Comparison of ENCODE assay signal across 16 cellular contexts in the genomic region with DNA sequence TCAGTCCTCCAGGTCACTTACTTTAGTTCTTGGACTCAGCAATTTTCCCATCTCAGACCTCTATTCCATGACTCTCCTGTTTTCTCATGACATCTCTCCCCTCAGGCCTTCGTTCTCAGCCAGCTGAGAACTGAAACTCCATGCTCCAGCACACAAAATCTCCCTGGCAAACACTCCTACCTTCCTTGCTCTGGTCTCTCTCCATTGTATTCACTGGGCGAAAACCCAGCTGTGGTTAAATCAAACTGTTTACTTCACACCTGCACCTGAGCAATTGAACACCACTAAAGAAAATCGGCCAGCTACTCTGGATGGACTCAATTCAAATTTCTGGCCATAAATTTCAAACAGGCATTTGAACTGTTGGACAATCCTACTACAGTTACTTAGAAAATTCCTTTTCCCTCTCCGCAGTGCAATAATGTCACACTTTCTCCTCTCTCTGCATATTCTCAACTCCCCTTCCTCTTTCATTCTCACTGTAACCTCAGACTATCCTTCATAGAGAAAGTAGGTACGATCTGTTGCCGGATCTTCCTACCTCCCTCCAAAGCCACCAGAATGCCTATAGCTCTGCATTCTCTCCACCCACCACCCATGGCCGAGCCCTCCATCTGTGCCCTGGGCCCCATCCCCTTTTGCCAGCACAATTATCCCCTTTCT.
DNase-seq lines count a peak whose midpoint lies in the region; ATAC-seq, FAIRE-seq and TF ChIP-seq lines count a peak whose summit lies in the region.
"Had no signal": no experiment of that assay in that cellular context is flagged by ENCODE, and none has a peak within 500 bp of the region (broad histone marks: within the 10 kb centered on the region; RNA-seq: fewer than 3 reads in every experiment).

No MANE protein-coding gene starts in this region.

- TF ChIP-seq POLR2A in K562 (conservative IDR thresholded peaks at IDR 0.05), result no peak
- TF ChIP-seq POLR2A in spleen (IDR thresholded peaks at IDR 0.05), result no peak

- CTCF ChIA-PET in K562 (lab: Yijun Ruan, JAX; ENCODE audit: low intra/inter-chr PET ratio), result interaction anchor here (1.2 kb wide), 1 partner anchor 215 kb away, joined by 3 read pairs; no protein-coding TSS in a partner anchor
- CTCF ChIA-PET in T-cell (lab: Charles Lee), result no interaction called here
- CTCF ChIA-PET in SK-N-SH (lab: Yijun Ruan, JAX), result interaction anchor here (0.9 to 1.3 kb wide), 4 partner anchors 30 to 530 kb away, joined by 3 to 4 read pairs (median 3); no protein-coding TSS in a partner anchor

- no peak for FAIRE-seq in K562 (lab: Jason Lieb, UNC)
- FAIRE-seq: pancreas had no signal

- H3K9me3 Mint-ChIP-seq in T-cell, result no peaks in the 10 kb centered on the region
- H3K9me3 Mint-ChIP-seq: activated T-cell treated with anti-CD3 and anti-CD28 coated beads, Interleukin-2, amount 50 U/mL, for 4 hours had no signal

- no peak for TF ChIP-seq EP300 in K562 (IDR thresholded peaks at IDR 0.05; ENCODE audit: low read length)
- TF ChIP-seq EP300 in SK-N-SH (IDR thresholded peaks at IDR 0.05; ENCODE audit: borderline replicate concordance in 1 of 2, low read depth in 1 of 2, low read length in 1 of 2), result no peak

- H3K9ac ChIP-seq in MM.1S (ENCODE audit: low read length), result no peak overlapping the region
- no peak overlapping the region for H3K9ac ChIP-seq in K562 (ENCODE audit: insufficient read depth in 1 of 2, low read depth in 2 of 2, low read length in 2 of 2)
- H3K9ac ChIP-seq in SK-N-SH, result no peak overlapping the region

- H3K4me1 ChIP-seq in MM.1S (ENCODE audit: low read length) (peaks cover 22% of the 10 kb centered on the region), K562 (replicated peaks in 1 of 2; ENCODE audit: control insufficient read depth in 2 of 2, insufficient read depth in 2 of 2, low read length in 2 of 2) (peaks cover 36 to 38% of the 10 kb centered on the region in 2 experiments), spleen (peaks cover 42 to 98% (median 89%) of the 10 kb centered on the region in 6 donors), SK-N-SH (ENCODE audit: control insufficient read depth in 1 of 2, insufficient read depth in 2 of 2, low read depth in 1 of 2, low read length in 1 of 2) (peaks cover 9 to 17% of the 10 kb centered on the region in 2 experiments; a peak in 1 of 4 replicates)

- no peaks in the 10 kb centered on the region for H3K27me3 ChIP-seq in MM.1S (replicated peaks; ENCODE audit: insufficient read depth, low read length)
- H3K27me3 ChIP-seq in K562 (ENCODE audit: control insufficient read depth in 2 of 2, insufficient read depth in 2 of 2, low read length in 2 of 2), result no peaks in the 10 kb centered on the region
- peaks cover 0 to 10% (median 0%) of the 10 kb centered on the region in 7 donors for H3K27me3 ChIP-seq in spleen (replicated peaks in 1 of 7)
- H3K27me3 ChIP-seq in SK-N-SH (ENCODE audit: insufficient read depth), result no peaks in the 10 kb centered on the region
- H3K27me3 ChIP-seq: pancreas had no signal

- TF ChIP-seq RAD21 in K562 (CRISPR knock-in tag; conservative IDR thresholded peaks at IDR 0.05 in 1 of 2, IDR thresholded peaks at IDR 0.05 in 1 of 2) (no peak), SK-N-SH (IDR thresholded peaks at IDR 0.05; ENCODE audit: low read length) (no peak)

- no peaks in the 10 kb centered on the region for H4K20me1 ChIP-seq in MM.1S (ENCODE audit: insufficient read depth, low read length)
- no peaks in the 10 kb centered on the region for H4K20me1 ChIP-seq in K562 (replicated peaks; ENCODE audit: control insufficient read depth, insufficient read depth, low read length)
- no peaks in the 10 kb centered on the region for H4K20me1 ChIP-seq in SK-N-SH (ENCODE audit: insufficient read depth)

- DNase-seq in GM10266 (ENCODE audit: extremely low spot score) (peak; percentile 46), MM.1S (no peak), K562 (ENCODE audit: extremely low read depth in 1 of 4, low spot score in 3 of 4) (no peak), spleen (no peak), T-cell (no peak), SK-N-SH (no peak)
- DNase-seq: activated CD4-positive, alpha-beta T cell treated with anti-CD3 and anti-CD28 coated beads for 4 hours; activated T-cell treated with anti-CD3 and anti-CD28 coated beads, Interleukin-2, amount 50 U/mL, for 4 hours; dermis blood vessel endothelial cell; EL; NCI-H1930; OCI-M1; pancreas; stimulated activated CD8-positive, alpha-beta memory T cell treated with anti-CD3 and anti-CD28 coated beads, Interleukin-4, amount 100 ng/mL, for 48 hours had no signal

- TF ChIP-seq CTCF in GM10266 (IDR thresholded peaks at IDR 0.05; ENCODE audit: control insufficient read depth, insufficient read depth, low read depth, missing control alignments) (no peak), MM.1S (IDR thresholded peaks at IDR 0.05; ENCODE audit: low read length) (no peak), K562 (IDR thresholded peaks at IDR 0.05 in 2 of 3, conservative IDR thresholded peaks at IDR 0.05 in 1 of 3; ENCODE audit: insufficient read depth in 2 of 3, low read depth in 1 of 3, low read length in 3 of 3) (no peak), spleen (IDR thresholded peaks at IDR 0.05 in 8 of 11, conservative IDR thresholded peaks at IDR 0.05 in 3 of 11) (no peak), SK-N-SH (IDR thresholded peaks at IDR 0.05) (no peak)

- H3K4me3 Mint-ChIP-seq in T-cell, result no peak overlapping the region
- H3K4me3 Mint-ChIP-seq: activated T-cell treated with anti-CD3 and anti-CD28 coated beads, Interleukin-2, amount 50 U/mL, for 4 hours had no signal

- H3K4me3 ChIP-seq in MM.1S (ENCODE audit: low read length), result no peak overlapping the region
- H3K4me3 ChIP-seq in K562, result no peak overlapping the region
- peak overlapping the region in 1 of 8 donors; percentile 42 for H3K4me3 ChIP-seq in spleen
- H3K4me3 ChIP-seq in SK-N-SH (ENCODE audit: low read depth in 2 of 2, low read length in 1 of 2), result no peak overlapping the region
- H3K4me3 ChIP-seq: pancreas had no signal

- H3K9me3 ChIP-seq in MM.1S (replicated peaks; ENCODE audit: insufficient read depth, low read length) (no peaks in the 10 kb centered on the region), K562 (replicated peaks; ENCODE audit: control insufficient read depth, insufficient read depth, low read depth, low read length) (peaks cover 4% of the 10 kb centered on the region; the same call in 1 of the 2 replicates), spleen (no peaks in the 10 kb centered on the region), SK-N-SH (no peaks in the 10 kb centered on the region)
- H3K9me3 ChIP-seq: pancreas had no signal

- H3K4me2 ChIP-seq in MM.1S (ENCODE audit: low read depth, low read length) (peak overlapping the region; percentile 20; the same call in 1 of the 2 replicates), K562 (ENCODE audit: insufficient read depth, low read length) (no peak overlapping the region), SK-N-SH (no peak overlapping the region)

- ATAC-seq in K562 (no peak), T-cell (replicated peaks in 1 of 4) (no peak), HG03520 (IDR thresholded peaks at IDR 0.05; ENCODE audit: unreplicated experiment) (no peak), GM19397 (IDR thresholded peaks at IDR 0.05; ENCODE audit: unreplicated experiment) (no peak)
- ATAC-seq: activated T-cell treated with anti-CD3 and anti-CD28 coated beads, Interleukin-2, amount 50 U/mL, for 4 hours; pancreas had no signal

- H3K36me3 ChIP-seq in MM.1S (replicated peaks; ENCODE audit: insufficient read depth, low read length), result no peaks in the 10 kb centered on the region
- no peaks in the 10 kb centered on the region for H3K36me3 ChIP-seq in K562 (ENCODE audit: control insufficient read depth, insufficient read depth, low read length)
- H3K36me3 ChIP-seq in spleen, result no peaks in the 10 kb centered on the region
- no peaks in the 10 kb centered on the region for H3K36me3 ChIP-seq in SK-N-SH (replicated peaks in 1 of 2; ENCODE audit: control insufficient read depth in 1 of 2, insufficient read depth in 2 of 2, low read length in 1 of 2)
- H3K36me3 ChIP-seq: pancreas had no signal

- intact Hi-C loops in K562 (cut with micrococcal nuclease) (no loop called here), spleen (cut with DNase I; ENCODE audit: low total_unique reads) (loop anchor here (5.0 kb wide), 2 partner anchors 99 to 214 kb away; no protein-coding TSS in a partner anchor)

- no peak overlapping the region for H2AFZ ChIP-seq in MM.1S (ENCODE audit: low read length)
- peak overlapping the region; percentile 14; the same call in 1 of the 2 replicates for H2AFZ ChIP-seq in K562 (ENCODE audit: low read depth, low read length)
- no peak overlapping the region for H2AFZ ChIP-seq in SK-N-SH (ENCODE audit: low read depth)

- no peaks in the 10 kb centered on the region for H3K9me1 ChIP-seq in K562 (ENCODE audit: control insufficient read depth, insufficient read depth, low read length)

- WGBS in K562 (ENCODE audit: insufficient coverage, low coverage, missing lambda C conversion rate), result 78% methylated on average over 7 of the region's 7 CpGs
- whole genome bisulfite sequencing in spleen, 5 donors, result 58 to 66% (median 63%) methylated on average over 7 of the region's 7 CpGs
- WGBS in SK-N-SH (ENCODE audit: low lambda C conversion rate), result 96% methylated on average over 7 of the region's 7 CpGs

- H3K36me3 Mint-ChIP-seq in T-cell, result no peaks in the 10 kb centered on the region

- BruUV-seq in K562 (replicated peaks; lab: Mats Ljungman, UMichigan), result no TSS peak

- no peaks in the 10 kb centered on the region for H3K79me2 ChIP-seq in MM.1S (ENCODE audit: low read length)
- H3K79me2 ChIP-seq in K562 (ENCODE audit: control insufficient read depth, insufficient read depth, low read length), result no peaks in the 10 kb centered on the region
- H3K79me2 ChIP-seq in SK-N-SH (ENCODE audit: insufficient read depth), result no peaks in the 10 kb centered on the region

- in situ Hi-C loops in K562 (cut with MboI), result loop anchor here (5.0 kb wide), 2 partner anchors 219 to 264 kb away; no protein-coding TSS in a partner anchor

- peaks cover 9 to 12% of the 10 kb centered on the region in 2 donors for H3K27me3 Mint-ChIP-seq in T-cell

- H3K9me2 ChIP-seq in MM.1S (replicated peaks; ENCODE audit: insufficient read depth, low read length), result no peaks in the 10 kb centered on the region
- no peaks in the 10 kb centered on the region for H3K9me2 ChIP-seq in SK-N-SH

- peaks cover 3 to 8% (median 4%) of the 10 kb centered on the region in 3 donors for H3K4me1 Mint-ChIP-seq in T-cell

- POLR2A ChIA-PET in K562 (lab: Yijun Ruan, JAX) (interaction anchor here (0.6 to 1.7 kb wide), 6 partner anchors 111 to 339 kb away, joined by 3 to 7 read pairs (median 3); partner anchors contain the start of gene SERTAD2), T-cell (lab: Charles Lee) (interaction anchor here in 1 of 2 donors (0.6 kb wide), 1 partner anchor 221 kb away, joined by 3 read pairs; no protein-coding TSS in a partner anchor), SK-N-SH (lab: Yijun Ruan, JAX) (no interaction called here)

- H3K27ac Mint-ChIP-seq in T-cell, result no peak overlapping the region

- H3K27ac ChIP-seq in MM.1S (ENCODE audit: low read length), result no peak overlapping the region
- H3K27ac ChIP-seq in K562 (ENCODE audit: extremely low read depth, low read depth, low read length), result no peak overlapping the region
- peak overlapping the region; percentile 89 to 99 (median 96) for H3K27ac ChIP-seq in spleen
- H3K27ac ChIP-seq in SK-N-SH (ENCODE audit: low read depth in 2 of 2, low read length in 1 of 2), result no peak overlapping the region
- H3K27ac ChIP-seq: pancreas had no signal

- H3F3A ChIP-seq in MM.1S (ENCODE audit: insufficient read depth, low read length) (peaks cover 5% of the 10 kb centered on the region; the same call in 1 of the 2 replicates), SK-N-SH (replicated peaks; ENCODE audit: insufficient read depth) (no peaks in the 10 kb centered on the region)

Comparison
In these comparisons a context has a peak if more than half of its experiments do, and no peak if none do; other contexts are left out.
1. H3K27ac ChIP-seq: peak in spleen (8 of 8); none in MM.1S (single experiment), K562 (single experiment) and SK-N-SH (0 of 2).
2. CTCF ChIA-PET loops: an anchor here in K562 (1.2 kb wide) and SK-N-SH (0.9 to 1.3 kb wide); none called in T-cell.